9 cellular contexts compared by ENCODE assay signal in the genomic region with DNA sequence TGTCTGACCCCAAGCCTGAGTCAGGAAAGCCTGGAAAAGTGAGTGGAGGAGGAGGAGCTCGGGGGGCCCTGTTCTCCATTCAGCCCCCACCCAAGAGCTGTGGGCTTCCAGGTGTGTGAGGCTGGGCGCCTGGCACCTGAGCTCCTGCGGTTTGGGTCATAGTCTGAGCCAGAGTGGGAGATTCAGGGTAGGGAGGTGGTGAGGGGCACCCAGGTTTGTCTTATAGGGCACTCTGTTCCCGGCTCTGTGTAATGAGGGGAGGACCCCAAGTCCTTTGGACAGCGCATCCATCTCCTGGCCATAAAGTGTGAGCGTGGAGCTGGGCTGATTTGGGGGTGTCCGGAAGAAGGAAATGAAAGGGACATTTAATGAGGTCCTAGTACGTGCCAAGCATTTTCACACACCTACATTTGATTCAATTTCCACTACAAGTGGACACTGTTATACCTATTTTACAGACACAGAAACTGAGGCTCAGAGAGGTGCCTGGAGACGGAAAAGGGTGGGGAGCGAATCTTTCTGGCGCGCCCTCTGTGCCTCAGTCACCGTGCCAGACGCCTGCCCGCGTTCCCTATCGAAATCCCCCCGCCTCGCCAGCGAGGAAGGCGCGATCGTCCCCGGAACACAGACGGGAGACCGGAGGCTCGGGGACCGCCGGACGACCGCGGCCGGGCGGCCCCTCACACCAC. TPM values are rescaled to one million over a fixed set of nuclear protein-coding genes. Genes with fewer than 3 reads are reported as not detected.
DNase-seq lines count a peak whose midpoint lies in the region; ATAC-seq and TF ChIP-seq lines count a peak whose summit lies in the region.
"Had no signal": no experiment of that assay in that cellular context is flagged by ENCODE, and none has a peak within 500 bp of the region (broad histone marks: within the 10 kb centered on the region; RNA-seq: fewer than 3 reads in every experiment).

No MANE protein-coding gene starts in this region.

- H3K4me1 Mint-ChIP-seq in glutamatergic neuron (ENCODE audit: low read depth, unreplicated experiment) = peaks cover 10% of the 10 kb centered on the region

- H3K4me1 ChIP-seq in ES-I3 (ENCODE audit: insufficient read depth, low read length) = 0 out of 2 replicates have a peak, but pooled peaks cover 4% of the 10 kb centered on the region

- no peaks in the 10 kb centered on the region for H3K36me3 ChIP-seq in ES-I3 (ENCODE audit: insufficient read depth, low read length)
- H3K36me3 ChIP-seq in WERI-Rb-1 = no peaks in the 10 kb centered on the region; the same call in 1 of the 2 replicates

- no peak for TF ChIP-seq CTCF in WERI-Rb-1 (IDR thresholded peaks at IDR 0.05; ENCODE audit: low read depth, low read length)
- no peak for TF ChIP-seq CTCF in glutamatergic neuron (IDR thresholded peaks at IDR 0.05; ENCODE audit: partially characterized antibody, unreplicated experiment)

- H3K27me3 ChIP-seq in WERI-Rb-1 (ENCODE audit: insufficient read depth, low read depth, severe bottlenecking) = no peaks in the 10 kb centered on the region

- no peak for ATAC-seq in GM21381 (IDR thresholded peaks at IDR 0.05; ENCODE audit: unreplicated experiment)

- no peak for DNase-seq in WERI-Rb-1
- no peak for DNase-seq in glutamatergic neuron
- no peak for DNase-seq in skeletal muscle cell (ENCODE audit: low read depth)
- DNase-seq in cortex of kidney (lab: John Stamatoyannopoulos, UW) = no peak
- no peak for DNase-seq in ACHN
- no peak for DNase-seq in RPMI8226
- DNase-seq: NCI-H526 treated with DMSO at 0.1 percent for 48 hours had no signal

- H3K4me3 Mint-ChIP-seq in glutamatergic neuron (ENCODE audit: unreplicated experiment) = peak overlapping the region; percentile 86

- H3K36me3 Mint-ChIP-seq in glutamatergic neuron (ENCODE audit: unreplicated experiment) = no peaks in the 10 kb centered on the region

- H3K27ac ChIP-seq in WERI-Rb-1 = peak overlapping the region; percentile 67

- H3K27ac Mint-ChIP-seq in glutamatergic neuron (ENCODE audit: unreplicated experiment) = peak overlapping the region; percentile 60

- peaks cover 10% of the 10 kb centered on the region for H3K9me3 Mint-ChIP-seq in glutamatergic neuron (ENCODE audit: unreplicated experiment)

- no peaks in the 10 kb centered on the region for H3K9me3 ChIP-seq in ES-I3 (ENCODE audit: control insufficient read depth, insufficient read depth, low read length)
- no peaks in the 10 kb centered on the region for H3K9me3 ChIP-seq in WERI-Rb-1 (ENCODE audit: severe bottlenecking)

- H3K9ac ChIP-seq in ES-I3 (ENCODE audit: low read depth, low read length) = peak overlapping the region; percentile 75

- H3K27me3 Mint-ChIP-seq in glutamatergic neuron (ENCODE audit: unreplicated experiment) = peaks cover 22% of the 10 kb centered on the region

- H3K4me3 ChIP-seq in WERI-Rb-1 (ENCODE audit: low read depth, low read length) (peak overlapping the region; percentile 46), skeletal muscle cell (ENCODE audit: low read depth, low read length) (peak overlapping the region; percentile 37)

- in situ Hi-C loops in ACHN (cut with HindIII; ENCODE audit: low pct_ligation_motif_present, low pct_unique_long_range_greater_than_20kb, low sequenced_read_pairs) = no loop called here

RNA-seq across cellular contexts. Expression of gene NPTXR, which starts 1.2 kb away (rescaled TPM):
- total RNA-seq in glutamatergic neuron (ENCODE audit: unreplicated experiment) = 9.2 TPM

RNA-seq across cellular contexts. Expression of gene CBX6, which starts 29.4 kb away (rescaled TPM):
- total RNA-seq in glutamatergic neuron (ENCODE audit: unreplicated experiment) = 27.6 TPM

RNA-seq across cellular contexts. Expression of gene DNAL4, which starts 48.7 kb away (rescaled TPM):
- total RNA-seq in glutamatergic neuron (ENCODE audit: unreplicated experiment) = 19.4 TPM
